ENCODE assay signal across 16 cellular contexts in the genomic region with DNA sequence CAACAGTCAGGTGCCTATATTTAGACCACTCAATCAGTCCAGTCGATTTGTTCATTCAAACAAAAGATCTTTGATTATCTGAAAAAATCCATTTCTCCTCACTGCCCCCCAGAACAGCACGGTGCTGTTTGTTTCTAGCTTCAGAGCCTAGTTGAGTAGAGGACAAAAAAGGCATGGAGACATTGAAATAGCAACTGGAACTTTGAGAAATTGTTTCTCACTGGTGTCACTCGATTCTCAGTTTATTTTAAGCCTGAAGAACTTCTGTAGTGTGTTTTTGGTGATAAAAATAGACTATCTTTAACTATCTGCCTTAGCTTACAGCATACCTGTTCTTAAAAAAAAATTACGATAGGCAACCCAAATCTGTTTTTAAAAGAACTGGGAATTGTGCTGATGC.
DNase-seq lines count a peak whose midpoint lies in the region; ATAC-seq and TF ChIP-seq lines count a peak whose summit lies in the region.
"Had no signal": no experiment of that assay in that cellular context is flagged by ENCODE, and none has a peak within 500 bp of the region (broad histone marks: within the 10 kb centered on the region; RNA-seq: fewer than 3 reads in every experiment).

No MANE protein-coding gene starts in this region.

- intact Hi-C loops in activated CD4-positive, alpha-beta T cell treated with anti-CD3 and anti-CD28 coated beads for 36 hours (cut with DNase I, micrococcal nuclease) = loop anchor here in 1 of 2 experiments (5.0 kb wide), 1 partner anchor 64 kb away; no protein-coding TSS in a partner anchor
- intact Hi-C loops in left ventricle myocardium inferior (cut with micrococcal nuclease) = loop anchor here (10.0 kb wide), 1 partner anchor 63 kb away; a partner anchor contains a TSS

- H3K4me3 Mint-ChIP-seq in activated CD4-positive, alpha-beta T cell treated with anti-CD3 and anti-CD28 coated beads for 36 hours = no peak overlapping the region
- H3K4me3 Mint-ChIP-seq: H9, T-cell had no signal

- peak overlapping the region; percentile 96 for H3K27ac ChIP-seq in VCaP
- H3K27ac ChIP-seq in left ventricle myocardium inferior (replicated peaks) = peak overlapping the region; percentile 73

- CTCF ChIA-PET in activated CD4-positive, alpha-beta T cell treated with anti-CD3 and anti-CD28 coated beads for 36 hours (lab: Charles Lee) = interaction anchor here (0.9 to 1.7 kb wide), 3 partner anchors 14 to 63 kb away, joined by 3 to 6 read pairs (median 3); no protein-coding TSS in a partner anchor

- H3K9me3 Mint-ChIP-seq in activated CD4-positive, alpha-beta T cell treated with anti-CD3 and anti-CD28 coated beads for 36 hours (ENCODE audit: low read depth) = no peaks in the 10 kb centered on the region
- H3K9me3 Mint-ChIP-seq: H9, T-cell had no signal

- no peaks in the 10 kb centered on the region for H3K27me3 ChIP-seq in left ventricle myocardium inferior (ENCODE audit: low read depth)

- peaks cover 95% of the 10 kb centered on the region for H3K4me1 ChIP-seq in left ventricle myocardium inferior

- no peaks in the 10 kb centered on the region for H3K9me3 ChIP-seq in left ventricle myocardium inferior (replicated peaks)

- TF ChIP-seq CTCF in VCaP (conservative IDR thresholded peaks at IDR 0.05) = no peak
- TF ChIP-seq CTCF in left ventricle myocardium inferior (IDR thresholded peaks at IDR 0.05; ENCODE audit: borderline replicate concordance) = no peak

- ATAC-seq in activated CD4-positive, alpha-beta T cell treated with anti-CD3 and anti-CD28 coated beads for 36 hours = no peak
- no peak for ATAC-seq in GM18870 (IDR thresholded peaks at IDR 0.05; ENCODE audit: unreplicated experiment)
- ATAC-seq: T-cell had no signal

- H3K36me3 Mint-ChIP-seq in activated CD4-positive, alpha-beta T cell treated with anti-CD3 and anti-CD28 coated beads for 36 hours (ENCODE audit: low read depth) = peaks cover 2% of the 10 kb centered on the region

- DNase-seq in activated CD4-positive, alpha-beta T cell treated with anti-CD3 and anti-CD28 coated beads for 36 hours = no peak
- DNase-seq in activated CD4-positive, alpha-beta T cell treated with anti-CD3 and anti-CD28 coated beads for 1 hour = no peak
- DNase-seq in left ventricle myocardium inferior (no peak), superior temporal gyrus (ENCODE audit: extremely low spot score) (peak; percentile 51), AML-193 (lab: John Stamatoyannopoulos, UW) (no peak)
- no peak for DNase-seq in activated CD4-positive, CD25-positive, alpha-beta regulatory T cell (lab: John Stamatoyannopoulos, UW)
- DNase-seq: activated CD4-positive, alpha-beta T cell treated with anti-CD3 and anti-CD28 coated beads, Interleukin-2, amount 50 U/mL, for 1 hour; activated naive CD4-positive, alpha-beta T cell treated with Interleukin-2 at 50 U/mL for 16 hours; central memory CD4-positive, alpha-beta T cell; H9; midbrain; MV-4-11; NCI-H2171 treated with DMSO at 0.1 percent for 48 hours; T-cell had no signal

- POLR2A ChIA-PET in activated CD4-positive, alpha-beta T cell treated with anti-CD3 and anti-CD28 coated beads for 36 hours (lab: Charles Lee) = interaction anchor here (0.7 kb wide), 1 partner anchor 19 kb away, joined by 3 read pairs; no protein-coding TSS in a partner anchor

- H3K4me1 Mint-ChIP-seq in activated CD4-positive, alpha-beta T cell treated with anti-CD3 and anti-CD28 coated beads for 36 hours = peaks cover 55% of the 10 kb centered on the region

- no peak overlapping the region for H3K4me3 ChIP-seq in left ventricle myocardium inferior

- H3K27ac Mint-ChIP-seq in activated CD4-positive, alpha-beta T cell treated with anti-CD3 and anti-CD28 coated beads for 36 hours = peak overlapping the region; percentile 11

- H3K36me3 ChIP-seq in left ventricle myocardium inferior = no peaks in the 10 kb centered on the region

- H3K27me3 Mint-ChIP-seq in activated CD4-positive, alpha-beta T cell treated with anti-CD3 and anti-CD28 coated beads for 36 hours = no peaks in the 10 kb centered on the region
- H3K27me3 Mint-ChIP-seq: T-cell had no signal
